23 cellular contexts compared by ENCODE assay signal in the genomic region with DNA sequence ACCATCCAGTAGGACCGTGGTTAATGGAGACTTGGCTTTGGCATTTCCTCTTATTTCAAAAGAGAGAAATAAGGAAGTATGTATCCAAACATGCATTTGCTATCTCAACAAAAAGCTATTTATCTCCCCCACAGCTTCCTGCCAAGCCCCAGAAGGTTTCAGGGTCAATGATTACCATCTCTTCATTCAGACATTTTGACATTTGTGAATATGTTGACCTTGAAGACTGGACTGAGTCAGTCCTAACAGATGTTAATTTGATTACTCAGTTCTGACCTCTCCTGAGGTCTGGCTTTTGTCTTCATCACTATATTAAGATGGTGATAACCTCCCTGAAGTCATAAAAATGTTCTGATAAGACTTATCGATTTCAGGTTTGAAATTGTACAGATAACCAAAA.
DNase-seq lines count a peak whose midpoint lies in the region; ATAC-seq, FAIRE-seq and TF ChIP-seq lines count a peak whose summit lies in the region.
"Had no signal": no experiment of that assay in that cellular context is flagged by ENCODE, and none has a peak within 500 bp of the region (broad histone marks: within the 10 kb centered on the region; RNA-seq: fewer than 3 reads in every experiment).

No MANE protein-coding gene starts in this region.

- POLR2A ChIA-PET in K562 (lab: Yijun Ruan, JAX), result interaction anchor here (0.8 kb wide), 1 partner anchor 112 kb away, joined by 3 read pairs; no protein-coding TSS in a partner anchor

- no peaks in the 10 kb centered on the region for H3K9me3 ChIP-seq in K562 (replicated peaks; ENCODE audit: control insufficient read depth, insufficient read depth, low read depth, low read length)
- H3K9me3 ChIP-seq in mesenchymal stem cell (ENCODE audit: control insufficient read depth, low read length), result no peaks in the 10 kb centered on the region
- H3K9me3 ChIP-seq: ovary, thyroid gland had no signal

- no peaks in the 10 kb centered on the region for H3K27me3 ChIP-seq in K562 (ENCODE audit: control insufficient read depth in 2 of 2, insufficient read depth in 2 of 2, low read length in 2 of 2)
- peaks cover 0 to 19% of the 10 kb centered on the region in 2 experiments for H3K27me3 ChIP-seq in mesenchymal stem cell (ENCODE audit: control insufficient read depth in 1 of 2, insufficient read depth in 1 of 2, low read length in 2 of 2)
- H3K27me3 ChIP-seq: ovary, sigmoid colon, thyroid gland had no signal

- H4K20me1 ChIP-seq in K562 (replicated peaks; ENCODE audit: control insufficient read depth, insufficient read depth, low read length), result no peaks in the 10 kb centered on the region

- intact Hi-C loops in K562 (cut with micrococcal nuclease), result no loop called here
- intact Hi-C loops in sciatic nerve (cut with DNase I), result no loop called here

- CTCF ChIA-PET in K562 (lab: Yijun Ruan, JAX; ENCODE audit: low intra/inter-chr PET ratio), result no interaction called here

- H3K9ac ChIP-seq in K562 (ENCODE audit: insufficient read depth in 1 of 2, low read depth in 2 of 2, low read length in 2 of 2), result no peak overlapping the region
- no peak overlapping the region for H3K9ac ChIP-seq in mesenchymal stem cell (ENCODE audit: low read length)

- H4K8ac ChIP-seq in mesenchymal stem cell (ENCODE audit: low read length), result no peak overlapping the region

- H3K9me1 ChIP-seq in K562 (ENCODE audit: control insufficient read depth, insufficient read depth, low read length), result no peaks in the 10 kb centered on the region

- no peak overlapping the region for H2BK15ac ChIP-seq in mesenchymal stem cell (ENCODE audit: low read depth, poor library complexity, severe bottlenecking)

- BruUV-seq in K562 (replicated peaks; lab: Mats Ljungman, UMichigan), result no TSS peak

- H3K36me3 ChIP-seq in K562 (ENCODE audit: control insufficient read depth, insufficient read depth, low read length), result no peaks in the 10 kb centered on the region
- no peaks in the 10 kb centered on the region for H3K36me3 ChIP-seq in mesenchymal stem cell (ENCODE audit: control insufficient read depth in 1 of 2, insufficient read depth in 2 of 2, low read depth in 1 of 2, low read length in 2 of 2)
- H3K36me3 ChIP-seq: ovary, sigmoid colon, thyroid gland had no signal

- H2BK120ac ChIP-seq in mesenchymal stem cell (ENCODE audit: low read depth, low read length), result no peak overlapping the region

- no peaks in the 10 kb centered on the region for H3K79me2 ChIP-seq in K562 (ENCODE audit: control insufficient read depth, insufficient read depth, low read length)

- H3K4ac ChIP-seq in mesenchymal stem cell (ENCODE audit: low read depth in 1 of 2, low read length in 2 of 2), result no peak overlapping the region

- no peak overlapping the region for H3K27ac ChIP-seq in K562 (ENCODE audit: extremely low read depth, low read depth, low read length)
- no peak overlapping the region for H3K27ac ChIP-seq in mesenchymal stem cell (ENCODE audit: low read length, poor library complexity, severe bottlenecking)
- H3K27ac ChIP-seq: ovary, sigmoid colon, thyroid gland had no signal

- H2BK5ac ChIP-seq in mesenchymal stem cell (ENCODE audit: low read depth, low read length, poor library complexity, severe bottlenecking), result no peak overlapping the region

- H2AK5ac ChIP-seq in mesenchymal stem cell (ENCODE audit: low read length, severe bottlenecking), result no peak overlapping the region

- no peak overlapping the region for H2BK12ac ChIP-seq in mesenchymal stem cell (ENCODE audit: low read length in 2 of 2)

- TF ChIP-seq EP300 in K562 (IDR thresholded peaks at IDR 0.05; ENCODE audit: low read length), result no peak

- no peak for FAIRE-seq in K562 (lab: Jason Lieb, UNC)

- no peak overlapping the region for H3K18ac ChIP-seq in mesenchymal stem cell (ENCODE audit: low read depth in 1 of 2, low read length in 2 of 2)

- in situ Hi-C loops in K562 (cut with MboI), result no loop called here

- H3K23ac ChIP-seq in mesenchymal stem cell (ENCODE audit: low read length in 2 of 2), result no peak overlapping the region

- no peak for TF ChIP-seq CTCF in K562 (IDR thresholded peaks at IDR 0.05 in 2 of 3, conservative IDR thresholded peaks at IDR 0.05 in 1 of 3; ENCODE audit: insufficient read depth in 2 of 3, low read depth in 1 of 3, low read length in 3 of 3)

- H3K14ac ChIP-seq in mesenchymal stem cell (ENCODE audit: low read length in 2 of 2), result no peak overlapping the region

- no peak overlapping the region for H4K91ac ChIP-seq in mesenchymal stem cell (ENCODE audit: low read length)

- no peak for TF ChIP-seq RAD21 in K562 (CRISPR knock-in tag; conservative IDR thresholded peaks at IDR 0.05 in 1 of 2, IDR thresholded peaks at IDR 0.05 in 1 of 2)

- H3K79me1 ChIP-seq in mesenchymal stem cell (replicated peaks; ENCODE audit: low read length, poor library complexity, severe bottlenecking), result no peaks in the 10 kb centered on the region

- ATAC-seq in K562 (no peak), GM18858 (IDR thresholded peaks at IDR 0.05; ENCODE audit: unreplicated experiment) (no peak), sciatic nerve (no peak), GM18868 (IDR thresholded peaks at IDR 0.05; ENCODE audit: unreplicated experiment) (no peak)
- ATAC-seq: stimulated activated effector memory CD8-positive, alpha-beta T cell treated with anti-CD3 and anti-CD28 coated beads, Interleukin-12 subunit alpha, Interleukin-12 subunit beta, amount 100 ng/mL, for 72 hours had no signal

- no peak overlapping the region for H3K4me2 ChIP-seq in K562 (ENCODE audit: insufficient read depth, low read length)
- no peak overlapping the region for H3K4me2 ChIP-seq in mesenchymal stem cell (ENCODE audit: low read length, poor library complexity, severe bottlenecking)

- no peak overlapping the region for H3K4me3 ChIP-seq in K562
- no peak overlapping the region for H3K4me3 ChIP-seq in mesenchymal stem cell (ENCODE audit: insufficient read depth in 1 of 2, low read depth in 1 of 2, low read length in 2 of 2)
- H3K4me3 ChIP-seq: ovary, sigmoid colon, thyroid gland had no signal

- 7% methylated on average over 2 of the region's 2 CpGs for WGBS in K562 (ENCODE audit: insufficient coverage, low coverage, missing lambda C conversion rate)
- WGBS in mesenchymal stem cell, result no CpG with 5 or more reads among the region's 2 CpGs

- peak; percentile 6 for DNase-seq in ELR (ENCODE audit: low read depth)
- no peak for DNase-seq in K562 (ENCODE audit: extremely low read depth in 1 of 4, low spot score in 3 of 4)
- peak; percentile 54 for DNase-seq in mesenchymal stem cell
- DNase-seq in COLO668 (lab: John Stamatoyannopoulos, UW; ENCODE audit: unreplicated experiment), result no peak
- no peak for DNase-seq in sciatic nerve (ENCODE audit: low spot score)
- DNase-seq: activated B cell treated with CpG ODN at 0.5 μM for 24 hours; activated CD4-positive, alpha-beta memory T cell treated with anti-CD3 and anti-CD28 coated beads, Interleukin-2, amount 10 ng/mL, durations not matched to agents 7 days and 5 days; activated naive CD4-positive, alpha-beta T cell treated with Interleukin-2 at 50 U/mL for 16 hours; aorta; COR-L47; HCEC 1CT; IMR-90; mammary epithelial cell; NCI-H1048; NCI-H2081 treated with DMSO at 0.1 percent for 48 hours; NCI-H510A treated with DMSO at 0.1 percent for 48 hours; ovary; sigmoid colon; thyroid gland had no signal

- H2AFZ ChIP-seq in K562 (ENCODE audit: low read depth, low read length) (no peak overlapping the region), mesenchymal stem cell (ENCODE audit: low read depth, low read length) (no peak overlapping the region)

- TF ChIP-seq POLR2A in K562 (conservative IDR thresholded peaks at IDR 0.05), result no peak

- H3K4me1 ChIP-seq in K562 (replicated peaks in 1 of 2; ENCODE audit: control insufficient read depth in 2 of 2, insufficient read depth in 2 of 2, low read length in 2 of 2) (no peaks in the 10 kb centered on the region), mesenchymal stem cell (ENCODE audit: control insufficient read depth, insufficient read depth, low read depth, low read length) (peaks cover 4% of the 10 kb centered on the region)
- H3K4me1 ChIP-seq: sigmoid colon, thyroid gland had no signal

TF ChIP-seq in PFSK-1, 5 proteins besides CTCF, POLR2A, EP300 and RAD21 (continues in another document):
- 0 out of 2 replicates have a peak, but pooled peaks have one; percentile 21 for TF ChIP-seq SIN3A (IDR thresholded peaks at IDR 0.05; ENCODE audit: borderline replicate concordance, insufficient read depth, low read length)
- TF ChIP-seq TAF1 (IDR thresholded peaks at IDR 0.05; ENCODE audit: borderline replicate concordance, insufficient read depth, low read length), result no peak
- TF ChIP-seq FOXP2 (optimal IDR thresholded peaks at IDR 0.05; ENCODE audit: borderline replicate concordance, extremely low read depth, extremely low read length, insufficient read depth), result no peak

TF ChIP-seq in K562, 482 proteins besides CTCF, POLR2A, EP300 and RAD21:
- TF ChIP-seq ESRRA (IDR thresholded peaks at IDR 0.05; ENCODE audit: borderline replicate concordance, low read depth) (peak; percentile 61), PRPF4 (IDR thresholded peaks at IDR 0.05; ENCODE audit: insufficient read depth, low read depth, low read length, poor library complexity, severe bottlenecking) (no peak), SMC3 (conservative IDR thresholded peaks at IDR 0.05; ENCODE audit: insufficient read depth, low read depth, low read length) (no peak)
- TF ChIP-seq, protein P1, sequence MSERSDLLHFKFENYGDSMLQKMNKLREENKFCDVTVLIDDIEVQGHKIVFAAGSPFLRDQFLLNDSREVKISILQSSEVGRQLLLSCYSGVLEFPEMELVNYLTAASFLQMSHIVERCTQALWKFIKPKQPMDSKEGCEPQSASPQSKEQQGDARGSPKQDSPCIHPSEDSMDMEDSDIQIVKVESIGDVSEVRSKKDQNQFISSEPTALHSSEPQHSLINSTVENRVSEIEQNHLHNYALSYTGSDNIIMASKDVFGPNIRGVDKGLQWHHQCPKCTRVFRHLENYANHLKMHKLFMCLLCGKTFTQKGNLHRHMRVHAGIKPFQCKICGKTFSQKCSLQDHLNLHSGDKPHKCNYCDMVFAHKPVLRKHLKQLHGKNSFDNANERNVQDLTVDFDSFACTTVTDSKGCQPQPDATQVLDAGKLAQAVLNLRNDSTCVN (CRISPR knock-in tag; IDR thresholded peaks at IDR 0.05), result no peak

Comparison
In these comparisons a context has a peak if more than half of its experiments do, and no peak if none do; other contexts are left out.
1. DNase-seq: peak in ELR (single experiment) and mesenchymal stem cell (single experiment); none in K562 (0 of 4), COLO668 (single experiment) and sciatic nerve (single experiment).